Comparison of ENCODE assay signal across 8 cellular contexts in the genomic region with DNA sequence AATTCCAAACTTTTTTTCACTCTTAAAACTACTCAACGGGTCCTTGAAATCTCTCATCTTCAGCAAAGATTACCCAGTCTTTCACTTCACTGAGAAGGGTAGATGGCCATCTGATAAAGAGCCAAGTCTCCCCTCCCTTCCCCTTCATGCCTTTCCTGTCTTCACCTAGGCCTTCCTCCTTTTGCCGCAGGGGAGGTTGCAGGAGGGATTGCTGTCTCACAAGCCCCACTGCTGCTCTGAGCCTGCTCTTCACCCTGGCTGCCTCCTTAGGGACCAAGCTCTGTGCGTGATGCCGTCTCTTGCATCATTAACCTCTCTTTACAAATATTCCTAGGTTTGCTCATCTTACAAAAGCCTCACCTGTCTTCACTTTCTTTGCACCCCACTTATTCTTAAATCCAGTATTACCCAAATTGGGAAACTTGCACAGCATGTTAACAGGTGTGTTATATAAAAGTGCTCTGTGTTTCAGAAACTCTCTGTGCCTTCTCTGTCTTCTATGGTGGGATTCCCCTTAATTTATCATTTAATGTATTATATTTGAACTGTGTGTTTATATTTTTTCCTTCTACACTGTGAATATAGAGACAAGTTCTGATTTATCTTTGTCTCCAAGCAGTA. TPM values are rescaled to one million over a fixed set of nuclear protein-coding genes. Genes with fewer than 3 reads are reported as not detected.
DNase-seq lines count a peak whose midpoint lies in the region; ATAC-seq and TF ChIP-seq lines count a peak whose summit lies in the region.

No MANE protein-coding gene starts in this region.

- intact Hi-C loops in activated CD4-positive, alpha-beta T cell treated with anti-CD3 and anti-CD28 coated beads for 36 hours (cut with DNase I, micrococcal nuclease): loop anchor here (2.0 to 10.0 kb wide), 6 partner anchors 16 to 486 kb away; a partner anchor contains a TSS
- intact Hi-C loops in PC-3 (cut with micrococcal nuclease): loop anchor here (10.0 kb wide), 1 partner anchor 92 kb away; no protein-coding TSS in a partner anchor

- H3K4me3 Mint-ChIP-seq in activated CD4-positive, alpha-beta T cell treated with anti-CD3 and anti-CD28 coated beads for 36 hours: peak overlapping the region; percentile 93

- H3K4me2 ChIP-seq in PC-3 (ENCODE audit: low read length) (peak overlapping the region; percentile 58), skeletal muscle satellite cell (ENCODE audit: low read length) (peak overlapping the region; percentile 99)

- no peaks in the 10 kb centered on the region for H3K9me2 ChIP-seq in PC-3 (replicated peaks; ENCODE audit: low read length)

- H3K27ac ChIP-seq in PC-3 (ENCODE audit: low read length): no peak overlapping the region
- H3K27ac ChIP-seq in effector memory CD4-positive, alpha-beta T cell (ENCODE audit: insufficient read depth, low read length, poor library complexity, severe bottlenecking): no peak overlapping the region

- H3K27me3 ChIP-seq in PC-3 (ENCODE audit: low read length) (no peaks in the 10 kb centered on the region), skeletal muscle satellite cell (ENCODE audit: control insufficient read depth, insufficient read depth, low read length) (no peaks in the 10 kb centered on the region)
- no peaks in the 10 kb centered on the region for H3K27me3 ChIP-seq in effector memory CD4-positive, alpha-beta T cell (replicated peaks; ENCODE audit: control insufficient read depth, insufficient read depth, low read length, poor library complexity, severe bottlenecking)

- H3K9me3 ChIP-seq in PC-3 (ENCODE audit: low read length) (no peaks in the 10 kb centered on the region), skeletal muscle satellite cell (replicated peaks; ENCODE audit: low read length) (no peaks in the 10 kb centered on the region)
- H3K9me3 ChIP-seq in effector memory CD4-positive, alpha-beta T cell (ENCODE audit: control insufficient read depth, low read length): no peaks in the 10 kb centered on the region

- H3K27me3 Mint-ChIP-seq in activated CD4-positive, alpha-beta T cell treated with anti-CD3 and anti-CD28 coated beads for 36 hours: no peaks in the 10 kb centered on the region

- H3K36me3 Mint-ChIP-seq in activated CD4-positive, alpha-beta T cell treated with anti-CD3 and anti-CD28 coated beads for 36 hours (ENCODE audit: low read depth): peaks cover 35% of the 10 kb centered on the region

- H3K4me1 ChIP-seq in PC-3 (ENCODE audit: insufficient read depth, low read length) (peaks cover 31% of the 10 kb centered on the region), skeletal muscle satellite cell (ENCODE audit: control insufficient read depth, insufficient read depth, low read length) (peaks cover 33% of the 10 kb centered on the region)
- peaks cover 20% of the 10 kb centered on the region for H3K4me1 ChIP-seq in effector memory CD4-positive, alpha-beta T cell (ENCODE audit: control insufficient read depth, insufficient read depth, low read length, poor library complexity, severe bottlenecking)

- H3K9me3 Mint-ChIP-seq in activated CD4-positive, alpha-beta T cell treated with anti-CD3 and anti-CD28 coated beads for 36 hours (ENCODE audit: low read depth): no peaks in the 10 kb centered on the region

- peaks cover 57% of the 10 kb centered on the region for H3K4me1 Mint-ChIP-seq in activated CD4-positive, alpha-beta T cell treated with anti-CD3 and anti-CD28 coated beads for 36 hours

- DNase-seq in activated CD4-positive, alpha-beta T cell treated with anti-CD3 and anti-CD28 coated beads for 36 hours: peak; percentile 23
- DNase-seq in activated CD4-positive, alpha-beta T cell treated with anti-CD3 and anti-CD28 coated beads for 4 hours: no peak
- DNase-seq in PC-3: no peak
- peak; percentile 2 to 23 (median 6) for DNase-seq in effector memory CD4-positive, alpha-beta T cell

- H3K36me3 ChIP-seq in PC-3 (ENCODE audit: low read depth, low read length) (peaks cover 5% of the 10 kb centered on the region; the same call in 1 of the 2 replicates), skeletal muscle satellite cell (ENCODE audit: insufficient read depth, low read length) (peaks cover 18% of the 10 kb centered on the region)
- peaks cover 4% of the 10 kb centered on the region for H3K36me3 ChIP-seq in effector memory CD4-positive, alpha-beta T cell (ENCODE audit: control insufficient read depth, insufficient read depth, low read length)

- ATAC-seq in activated CD4-positive, alpha-beta T cell treated with anti-CD3 and anti-CD28 coated beads for 36 hours: no peak
- ATAC-seq in PC-3: no peak
- ATAC-seq in GM18520 (IDR thresholded peaks at IDR 0.05; ENCODE audit: unreplicated experiment): no peak
- no peak for ATAC-seq in HG02840 (IDR thresholded peaks at IDR 0.05; ENCODE audit: low FRiP score, unreplicated experiment)
- no peak for ATAC-seq in HG03457 (IDR thresholded peaks at IDR 0.05; ENCODE audit: unreplicated experiment)

- H3K9ac ChIP-seq in PC-3 (ENCODE audit: low read length) (no peak overlapping the region), skeletal muscle satellite cell (ENCODE audit: low read depth, low read length) (no peak overlapping the region)

- POLR2A ChIA-PET in activated CD4-positive, alpha-beta T cell treated with anti-CD3 and anti-CD28 coated beads for 36 hours (lab: Charles Lee): no interaction called here
- POLR2A ChIA-PET in PC-3 (lab: Charles Lee; ENCODE audit: unreplicated experiment): no interaction called here

- CTCF ChIA-PET in activated CD4-positive, alpha-beta T cell treated with anti-CD3 and anti-CD28 coated beads for 36 hours (lab: Charles Lee): interaction anchor here (1.0 to 1.3 kb wide), 2 partner anchors 9 to 11 kb away, joined by 3 to 4 read pairs; no protein-coding TSS in a partner anchor
- CTCF ChIA-PET in PC-3 (lab: Charles Lee): no interaction called here

- H4K20me1 ChIP-seq in PC-3 (ENCODE audit: low read length): peaks cover 69% of the 10 kb centered on the region

- H3K4me3 ChIP-seq in PC-3 (ENCODE audit: low read length): peak overlapping the region; percentile 40
- no peak overlapping the region for H3K4me3 ChIP-seq in effector memory CD4-positive, alpha-beta T cell (ENCODE audit: insufficient read depth, low read depth, low read length, poor library complexity, severe bottlenecking)
- H3K4me3 ChIP-seq in skeletal muscle satellite cell (ENCODE audit: low read length): no peak overlapping the region

- no peaks in the 10 kb centered on the region for H3F3A ChIP-seq in PC-3 (ENCODE audit: low read length, unreplicated experiment)

- no TSS peak for BruUV-seq in PC-3 (replicated peaks; lab: Mats Ljungman, UMichigan)

- no peak overlapping the region for H2AFZ ChIP-seq in PC-3 (ENCODE audit: low read length)

- TF ChIP-seq CTCF in PC-3 (conservative IDR thresholded peaks at IDR 0.05; ENCODE audit: low read depth, low read length): no peak

- peaks cover 87% of the 10 kb centered on the region for H3K79me2 ChIP-seq in PC-3 (ENCODE audit: low read length)

- H3K27ac Mint-ChIP-seq in activated CD4-positive, alpha-beta T cell treated with anti-CD3 and anti-CD28 coated beads for 36 hours: peak overlapping the region; percentile 97

RNA-seq across cellular contexts. Expression of a gene that starts 3.8 kb away (rescaled TPM):
- 10 to 100 TPM; 34.0 to 37.9 TPM for total RNA-seq in activated CD4-positive, alpha-beta T cell treated with anti-CD3 and anti-CD28 coated beads for 36 hours
- total RNA-seq in PC-3 (2014; rRNA removed): 21.0 and 25.9 TPM in 2 replicates
- 24.9 and 43.1 TPM in 2 replicates for total RNA-seq in skeletal muscle satellite cell (2012; rRNA removed)

Comparison
In these comparisons a context has a peak if more than half of its experiments do, and no peak if none do; other contexts are left out.
1. DNase-seq: peak in activated CD4-positive, alpha-beta T cell treated with anti-CD3 and anti-CD28 coated beads for 36 hours (single experiment) and effector memory CD4-positive, alpha-beta T cell (3 of 3); none in activated CD4-positive, alpha-beta T cell treated with anti-CD3 and anti-CD28 coated beads for 4 hours (0 of 2) and PC-3 (single experiment).